Comparison of ENCODE assay signal across 13 cellular contexts in genomic region chr15:57235865-57236264, GRCh38.
DNase-seq lines count a peak whose midpoint lies in the region; ATAC-seq, FAIRE-seq and TF ChIP-seq lines count a peak whose summit lies in the region.
"Had no signal": no experiment of that assay in that cellular context is flagged by ENCODE, and none has a peak within 500 bp of the region (broad histone marks: within the 10 kb centered on the region; RNA-seq: fewer than 3 reads in every experiment).

No MANE protein-coding gene starts in this region.

- peak overlapping the region; percentile 29 for H3K9ac ChIP-seq in astrocyte (ENCODE audit: low read length)

- H3K27ac ChIP-seq in astrocyte (ENCODE audit: low read depth, low read length): peak overlapping the region; percentile 51
- peak overlapping the region in 1 of 2 donors; percentile 37 for H3K27ac ChIP-seq in left lung
- no peak overlapping the region for H3K27ac ChIP-seq in small intestine (ENCODE audit: low read depth in 1 of 2, low read length in 1 of 2)

- peak overlapping the region; percentile 43 for H3K27ac Mint-ChIP-seq in astrocyte (ENCODE audit: unreplicated experiment)
- H3K27ac Mint-ChIP-seq: activated naive CD4-positive, alpha-beta T cell treated with anti-CD3 and anti-CD28 coated beads, Interleukin-2, amount 10 ng/mL, durations not matched to agents 7 days and 5 days; natural killer cell had no signal

- H3K36me3 Mint-ChIP-seq in astrocyte (ENCODE audit: low read depth, unreplicated experiment): peaks cover 15% of the 10 kb centered on the region

- WGBS in small intestine, 3 donors: 64 to 81% (median 72%) methylated on average over 3 of the region's 3 CpGs

- H3K4me1 ChIP-seq in astrocyte (ENCODE audit: insufficient read depth, low read length) (peaks cover 15% of the 10 kb centered on the region), left lung (peaks cover 7 to 10% of the 10 kb centered on the region in 2 donors), small intestine (ENCODE audit: control insufficient read depth in 2 of 2, insufficient read depth in 1 of 2, low read depth in 1 of 2, low read length in 1 of 2) (no peaks in the 10 kb centered on the region)

- no peaks in the 10 kb centered on the region for H4K20me1 ChIP-seq in astrocyte (ENCODE audit: insufficient read depth, low read length)

- H3K4me3 ChIP-seq in astrocyte (ENCODE audit: insufficient read depth, low read depth, low read length): no peak overlapping the region
- H3K4me3 ChIP-seq in left lung: no peak overlapping the region
- H3K4me3 ChIP-seq in small intestine (ENCODE audit: low read depth in 1 of 2, low read length in 2 of 2): no peak overlapping the region

- peaks cover 4% of the 10 kb centered on the region for H3K4me1 Mint-ChIP-seq in astrocyte (ENCODE audit: low read depth, unreplicated experiment)
- H3K4me1 Mint-ChIP-seq: activated naive CD4-positive, alpha-beta T cell treated with anti-CD3 and anti-CD28 coated beads, Interleukin-2, amount 10 ng/mL, durations not matched to agents 7 days and 5 days had no signal

- DNase-seq in Caki2 (ENCODE audit: low read depth) (peak; percentile 68), NCI-H1105 (lab: John Stamatoyannopoulos, UW) (peak; percentile 73), astrocyte (ENCODE audit: low read depth) (peak; percentile 90), left lung (no peak), activated gamma-delta T cell treated with Interleukin-2 at 50 U/mL for 16 hours (no peak), small intestine (no peak)
- DNase-seq: activated naive CD4-positive, alpha-beta T cell treated with anti-CD3 and anti-CD28 coated beads, Interleukin-2, amount 10 ng/mL, durations not matched to agents 7 days and 5 days; DMS153; natural killer cell; NCI-H2029 had no signal

- no peak overlapping the region for H2AFZ ChIP-seq in astrocyte (ENCODE audit: low read depth, low read length)

- H3K9me3 Mint-ChIP-seq in astrocyte (ENCODE audit: unreplicated experiment): peaks cover 1% of the 10 kb centered on the region
- H3K9me3 Mint-ChIP-seq: activated naive CD4-positive, alpha-beta T cell treated with anti-CD3 and anti-CD28 coated beads, Interleukin-2, amount 10 ng/mL, durations not matched to agents 7 days and 5 days; natural killer cell had no signal

- ATAC-seq in left lung (peak; percentile 60), HG03378 (IDR thresholded peaks at IDR 0.05; ENCODE audit: unreplicated experiment) (no peak), HG03280 (IDR thresholded peaks at IDR 0.05; ENCODE audit: unreplicated experiment) (no peak)
- ATAC-seq: esophagus mucosa, natural killer cell had no signal

- in situ Hi-C loops in Caki2 (cut with HindIII; ENCODE audit: low pct_unique_long_range_greater_than_20kb, low sequenced_read_pairs): no loop called here

- no peak for TF ChIP-seq CTCF in astrocyte (IDR thresholded peaks at IDR 0.05; ENCODE audit: insufficient read depth, low read depth, low read length)
- no peak for TF ChIP-seq CTCF in left lung (IDR thresholded peaks at IDR 0.05)

- peak; percentile 41 for FAIRE-seq in astrocyte (lab: Jason Lieb, UNC)
- FAIRE-seq in small intestine (lab: Jason Lieb, UNC): no peak

- no peak overlapping the region for H3K4me3 Mint-ChIP-seq in astrocyte (ENCODE audit: unreplicated experiment)
- H3K4me3 Mint-ChIP-seq: activated naive CD4-positive, alpha-beta T cell treated with anti-CD3 and anti-CD28 coated beads, Interleukin-2, amount 10 ng/mL, durations not matched to agents 7 days and 5 days; natural killer cell had no signal

- peaks cover 28% of the 10 kb centered on the region for H3K36me3 ChIP-seq in astrocyte (ENCODE audit: insufficient read depth, low read length)
- peaks cover 0 to 34% of the 10 kb centered on the region in 2 donors for H3K36me3 ChIP-seq in left lung
- H3K36me3 ChIP-seq in small intestine (ENCODE audit: control insufficient read depth in 2 of 2, insufficient read depth in 2 of 2, low read length in 2 of 2): peaks cover 10 to 11% of the 10 kb centered on the region in 2 donors

- H3K27me3 ChIP-seq in astrocyte (ENCODE audit: insufficient read depth, low read length) (no peaks in the 10 kb centered on the region), left lung (no peaks in the 10 kb centered on the region), small intestine (ENCODE audit: control insufficient read depth in 2 of 2, insufficient read depth in 2 of 2, low read length in 2 of 2) (no peaks in the 10 kb centered on the region)

- H3K27me3 Mint-ChIP-seq in astrocyte (ENCODE audit: low read depth, unreplicated experiment): no peaks in the 10 kb centered on the region
- H3K27me3 Mint-ChIP-seq: activated naive CD4-positive, alpha-beta T cell treated with anti-CD3 and anti-CD28 coated beads, Interleukin-2, amount 10 ng/mL, durations not matched to agents 7 days and 5 days had no signal

- peak overlapping the region; percentile 31 for H3K4me2 ChIP-seq in astrocyte (ENCODE audit: low read length)

- no peaks in the 10 kb centered on the region for H3K9me3 ChIP-seq in astrocyte (ENCODE audit: insufficient read depth, low read depth, low read length)
- H3K9me3 ChIP-seq in left lung: no peaks in the 10 kb centered on the region
- no peaks in the 10 kb centered on the region for H3K9me3 ChIP-seq in small intestine (ENCODE audit: control insufficient read depth, low read depth)

- intact Hi-C loops in left lung (cut with DNase I): no loop called here

- H3K79me2 ChIP-seq in astrocyte (ENCODE audit: insufficient read depth, low read length): no peaks in the 10 kb centered on the region

Comparison
In these comparisons a context has a peak if more than half of its experiments do, and no peak if none do; other contexts are left out.
1. DNase-seq: peak in Caki2 (single experiment), NCI-H1105 (single experiment) and astrocyte (single experiment); none in left lung (0 of 2), activated gamma-delta T cell treated with Interleukin-2 at 50 U/mL for 16 hours (single experiment) and small intestine (single experiment).